Comparison of ENCODE assay signal across 13 cellular contexts in the genomic region with DNA sequence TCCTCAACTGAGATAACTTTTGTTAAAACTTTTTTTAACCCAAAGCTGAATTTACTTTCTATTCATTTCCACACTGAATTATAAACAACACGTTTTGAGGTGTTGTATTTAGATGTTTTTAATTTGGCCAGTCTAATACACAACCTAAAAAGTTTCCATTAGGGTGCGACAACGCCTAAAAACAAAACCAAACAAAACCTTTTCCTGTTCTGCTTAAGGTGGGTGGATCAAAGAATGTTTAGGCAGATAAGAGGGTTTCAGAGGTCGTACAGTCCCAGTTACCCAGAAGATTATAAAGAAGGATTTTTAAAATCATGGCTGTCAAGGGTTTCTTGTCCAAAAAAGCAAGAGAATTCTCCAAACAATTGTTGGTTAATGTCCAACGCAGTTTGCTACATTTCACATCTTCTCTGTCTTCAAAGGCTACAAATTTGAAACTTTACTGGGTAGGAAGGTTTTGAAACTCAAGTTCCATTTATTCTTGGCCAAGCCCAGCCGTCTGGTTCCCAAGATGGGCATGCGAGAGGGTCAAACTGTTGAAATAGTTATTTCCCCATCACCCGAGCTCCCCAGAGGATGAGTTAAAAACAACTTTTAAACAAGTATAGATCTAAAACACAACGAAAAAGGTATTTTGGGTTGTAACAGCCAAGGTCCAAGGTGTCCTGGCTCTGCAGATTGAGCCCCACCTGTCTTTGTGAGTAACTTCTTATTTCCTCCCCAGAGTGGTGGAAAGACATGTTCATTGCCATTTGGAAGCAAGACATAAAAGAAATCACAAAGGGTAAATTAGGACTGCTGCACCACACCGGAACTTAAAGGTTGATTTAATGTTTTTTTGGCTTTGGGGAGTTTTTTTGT.
DNase-seq lines count a peak whose midpoint lies in the region; ATAC-seq and TF ChIP-seq lines count a peak whose summit lies in the region.
"Had no signal": no experiment of that assay in that cellular context is flagged by ENCODE, and none has a peak within 500 bp of the region (broad histone marks: within the 10 kb centered on the region; RNA-seq: fewer than 3 reads in every experiment).

No MANE protein-coding gene starts in this region.

- no peak for TF ChIP-seq POLR2A in uterus (IDR thresholded peaks at IDR 0.05)

- intact Hi-C loops in CD8-positive, alpha-beta T cell (cut with DNase I, micrococcal nuclease), result loop anchor here in 1 of 2 experiments (10.0 kb wide), 1 partner anchor 122 kb away; the partner anchor contains the start of gene MAP3K1
- intact Hi-C loops in mucosa of descending colon (cut with DNase I, micrococcal nuclease), result no loop called here
- intact Hi-C loops in uterus (cut with DNase I; ENCODE audit: low total_unique reads), result no loop called here

- no peaks in the 10 kb centered on the region for H3K36me3 ChIP-seq in CD8-positive, alpha-beta T cell (ENCODE audit: insufficient read depth, low read length)
- no peaks in the 10 kb centered on the region for H3K36me3 ChIP-seq in mucosa of descending colon (ENCODE audit: low read depth)
- no peaks in the 10 kb centered on the region for H3K36me3 ChIP-seq in uterus
- H3K36me3 ChIP-seq: MG63 had no signal

- peak overlapping the region; percentile 49 for H3K4me3 Mint-ChIP-seq in CD8-positive, alpha-beta T cell
- H3K4me3 Mint-ChIP-seq in activated naive CD8-positive, alpha-beta T cell, result peak overlapping the region; percentile 68
- H3K4me3 Mint-ChIP-seq: WTC11 had no signal

- peaks cover 2% of the 10 kb centered on the region for H3K27me3 Mint-ChIP-seq in CD8-positive, alpha-beta T cell (ENCODE audit: low read depth)
- H3K27me3 Mint-ChIP-seq in activated naive CD8-positive, alpha-beta T cell, result no peaks in the 10 kb centered on the region

- CTCF ChIA-PET in CD8-positive, alpha-beta T cell (lab: Charles Lee), result no interaction called here

- peaks cover 32% of the 10 kb centered on the region for H3K4me1 ChIP-seq in CD8-positive, alpha-beta T cell (ENCODE audit: insufficient read depth, low read length)
- H3K4me1 ChIP-seq in mucosa of descending colon (ENCODE audit: low read depth) (no peaks in the 10 kb centered on the region), uterus (no peaks in the 10 kb centered on the region)
- H3K4me1 ChIP-seq: psoas muscle had no signal

- POLR2A ChIA-PET in CD8-positive, alpha-beta T cell (lab: Charles Lee), result interaction anchor here (0.6 kb wide), 1 partner anchor 788 kb away, joined by 5 read pairs; no protein-coding TSS in a partner anchor

- H3K36me3 Mint-ChIP-seq in CD8-positive, alpha-beta T cell, result no peaks in the 10 kb centered on the region
- peaks cover 2% of the 10 kb centered on the region for H3K36me3 Mint-ChIP-seq in activated naive CD8-positive, alpha-beta T cell
- H3K36me3 Mint-ChIP-seq: WTC11 had no signal

- no peak overlapping the region for H3K27ac ChIP-seq in CD8-positive, alpha-beta T cell (ENCODE audit: low read depth, low read length)
- H3K27ac ChIP-seq in uterus, result no peak overlapping the region
- H3K27ac ChIP-seq: coronary artery, psoas muscle had no signal

- no peak for DNase-seq in CD8-positive, alpha-beta T cell
- DNase-seq in amniotic stem cell (lab: John Stamatoyannopoulos, UW), result no peak
- DNase-seq in mucosa of descending colon, result no peak
- DNase-seq in uterus, result no peak
- DNase-seq: MG63, NCI-H446, psoas muscle had no signal

- peaks cover 58% of the 10 kb centered on the region for H3K4me1 Mint-ChIP-seq in CD8-positive, alpha-beta T cell (ENCODE audit: low read depth)
- H3K4me1 Mint-ChIP-seq in activated naive CD8-positive, alpha-beta T cell (ENCODE audit: low read depth), result peaks cover 80% of the 10 kb centered on the region

- TF ChIP-seq CTCF in CD8-positive, alpha-beta T cell (IDR thresholded peaks at IDR 0.05), result no peak
- TF ChIP-seq CTCF in mucosa of descending colon (IDR thresholded peaks at IDR 0.05), result no peak
- no peak for TF ChIP-seq CTCF in uterus (IDR thresholded peaks at IDR 0.05)

- no peaks in the 10 kb centered on the region for H3K27me3 ChIP-seq in CD8-positive, alpha-beta T cell (ENCODE audit: insufficient read depth, low read length)
- no peaks in the 10 kb centered on the region for H3K27me3 ChIP-seq in uterus

- no peaks in the 10 kb centered on the region for H3K9me3 Mint-ChIP-seq in CD8-positive, alpha-beta T cell
- no peaks in the 10 kb centered on the region for H3K9me3 Mint-ChIP-seq in activated naive CD8-positive, alpha-beta T cell (ENCODE audit: low read depth)
- H3K9me3 Mint-ChIP-seq: WTC11 had no signal

- no peak overlapping the region for H3K4me3 ChIP-seq in CD8-positive, alpha-beta T cell (ENCODE audit: low read depth, low read length)
- H3K4me3 ChIP-seq in mucosa of descending colon (no peak overlapping the region), uterus (no peak overlapping the region)
- H3K4me3 ChIP-seq: coronary artery, MG63, psoas muscle had no signal

- no peaks in the 10 kb centered on the region for H3K9me3 ChIP-seq in CD8-positive, alpha-beta T cell (ENCODE audit: low read length)
- H3K9me3 ChIP-seq in mucosa of descending colon (no peaks in the 10 kb centered on the region), uterus (no peaks in the 10 kb centered on the region)
- H3K9me3 ChIP-seq: MG63, psoas muscle had no signal

- peak overlapping the region; percentile 73 for H3K27ac Mint-ChIP-seq in CD8-positive, alpha-beta T cell
- H3K27ac Mint-ChIP-seq in activated naive CD8-positive, alpha-beta T cell, result peak overlapping the region; percentile 64
- H3K27ac Mint-ChIP-seq: WTC11 had no signal

- ATAC-seq in CD8-positive, alpha-beta T cell, result no peak
- ATAC-seq in GM18861 (IDR thresholded peaks at IDR 0.05; ENCODE audit: unreplicated experiment), result peak; percentile 57
- ATAC-seq in HG03354 (IDR thresholded peaks at IDR 0.05; ENCODE audit: poor library complexity, severe bottlenecking, unreplicated experiment), result peak; percentile 81
- no peak for ATAC-seq in HG03571 (IDR thresholded peaks at IDR 0.05; ENCODE audit: unreplicated experiment)
- no peak for ATAC-seq in mucosa of descending colon
- ATAC-seq: psoas muscle, WTC11 had no signal

Comparison
In these comparisons a context has a peak if more than half of its experiments do, and no peak if none do; other contexts are left out.
1. ATAC-seq: peak in GM18861 (single experiment) and HG03354 (single experiment); none in CD8-positive, alpha-beta T cell (single experiment), HG03571 (single experiment) and mucosa of descending colon (single experiment).